21 cellular contexts compared by ENCODE assay signal in the genomic region with DNA sequence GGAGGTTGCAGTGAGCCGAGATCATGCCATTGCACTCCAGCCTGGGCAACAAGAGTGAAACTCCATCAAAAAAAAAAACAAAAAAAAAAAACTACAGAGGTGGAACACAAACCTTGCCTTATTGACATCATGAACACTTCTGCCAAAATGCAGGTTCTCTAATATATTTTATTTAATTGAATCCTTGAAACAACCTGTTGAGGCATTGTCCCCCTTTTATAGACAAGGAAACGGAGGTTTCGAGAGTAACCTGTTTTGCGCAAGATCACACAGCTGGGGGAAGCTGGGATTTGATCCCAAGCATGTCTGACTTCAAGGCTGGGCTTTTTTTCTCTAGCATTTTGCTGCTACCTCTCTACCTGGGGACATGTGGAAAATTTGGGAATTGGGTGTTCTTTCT. TPM values are rescaled to one million over a fixed set of nuclear protein-coding genes. Genes with fewer than 3 reads are reported as not detected.
DNase-seq lines count a peak whose midpoint lies in the region; ATAC-seq and TF ChIP-seq lines count a peak whose summit lies in the region.
"Had no signal": no experiment of that assay in that cellular context is flagged by ENCODE, and none has a peak within 500 bp of the region (broad histone marks: within the 10 kb centered on the region; RNA-seq: fewer than 3 reads in every experiment).

No MANE protein-coding gene starts in this region.

- H3K4me3 Mint-ChIP-seq in natural killer cell treated with Interleukin-12 subunit alpha and Interleukin-12 subunit beta and Interleukin-15 and Interleukin-18, amount 100 ng/mL, for 72 hours = peak overlapping the region; percentile 84
- no peak overlapping the region for H3K4me3 Mint-ChIP-seq in natural killer cell
- peak overlapping the region; percentile 96 for H3K4me3 Mint-ChIP-seq in activated naive CD8-positive, alpha-beta T cell
- H3K4me3 Mint-ChIP-seq in stimulated activated memory B cell treated with anti-CD40 and anti-IgM and Interleukin-4, amounts not matched to agents 10 μg/mL and 1 μg/mL and 100 μg/mL, for 72 hours = peak overlapping the region; percentile 97

- peaks cover 18% of the 10 kb centered on the region for H3K36me3 Mint-ChIP-seq in natural killer cell treated with Interleukin-12 subunit alpha and Interleukin-12 subunit beta and Interleukin-15 and Interleukin-18, amount 100 ng/mL, for 72 hours
- H3K36me3 Mint-ChIP-seq in natural killer cell = no peaks in the 10 kb centered on the region
- H3K36me3 Mint-ChIP-seq in activated naive CD8-positive, alpha-beta T cell = peaks cover 4% of the 10 kb centered on the region
- H3K36me3 Mint-ChIP-seq in stimulated activated memory B cell treated with anti-CD40 and anti-IgM and Interleukin-4, amounts not matched to agents 10 μg/mL and 1 μg/mL and 100 μg/mL, for 72 hours = peaks cover 36% of the 10 kb centered on the region

- H3K9me3 Mint-ChIP-seq in natural killer cell treated with Interleukin-12 subunit alpha and Interleukin-12 subunit beta and Interleukin-15 and Interleukin-18, amount 100 ng/mL, for 72 hours = peaks cover 6% of the 10 kb centered on the region
- H3K9me3 Mint-ChIP-seq in natural killer cell = no peaks in the 10 kb centered on the region
- H3K9me3 Mint-ChIP-seq in activated naive CD8-positive, alpha-beta T cell (ENCODE audit: low read depth) = no peaks in the 10 kb centered on the region
- no peaks in the 10 kb centered on the region for H3K9me3 Mint-ChIP-seq in stimulated activated memory B cell treated with anti-CD40 and anti-IgM and Interleukin-4, amounts not matched to agents 10 μg/mL and 1 μg/mL and 100 μg/mL, for 72 hours
- H3K9me3 Mint-ChIP-seq: activated B cell treated with CpG ODN at 0.5 μM for 24 hours; dendritic cell treated with granulocyte-macrophage colony-stimulating factor and Interleukin-4, amounts not matched to agents 40 ng/mL and 50 ng/mL, for 4 days; stimulated activated naive CD8-positive, alpha-beta T cell treated with anti-CD3 and anti-CD28 coated beads, Interleukin-15, Interleukin-2, amounts not matched to agents 100 ng/mL and 50 ng/mL, for 24 hours had no signal

- CTCF ChIA-PET in OCI-LY7 (lab: Charles Lee; ENCODE audit: unreplicated experiment) = no interaction called here

- H2AFZ ChIP-seq in OCI-LY7 (ENCODE audit: low read length) = no peak overlapping the region

- H3K4me3 ChIP-seq in OCI-LY7 (ENCODE audit: low read depth, low read length, poor library complexity, severe bottlenecking) = no peak overlapping the region
- H3K4me3 ChIP-seq: SJCRH30, skin epidermis, tibial nerve had no signal

- peak overlapping the region; percentile 95 to 98 for H3K27ac Mint-ChIP-seq in natural killer cell treated with Interleukin-12 subunit alpha and Interleukin-12 subunit beta and Interleukin-15 and Interleukin-18, amount 100 ng/mL, for 72 hours
- no peak overlapping the region for H3K27ac Mint-ChIP-seq in natural killer cell
- no peak overlapping the region for H3K27ac Mint-ChIP-seq in activated naive CD8-positive, alpha-beta T cell
- no peak overlapping the region for H3K27ac Mint-ChIP-seq in stimulated activated memory B cell treated with anti-CD40 and anti-IgM and Interleukin-4, amounts not matched to agents 10 μg/mL and 1 μg/mL and 100 μg/mL, for 72 hours
- H3K27ac Mint-ChIP-seq: dendritic cell treated with granulocyte-macrophage colony-stimulating factor and Interleukin-4, amounts not matched to agents 40 ng/mL and 50 ng/mL, for 4 days had no signal

- no peaks in the 10 kb centered on the region for H3K9me2 ChIP-seq in OCI-LY7 (ENCODE audit: insufficient read depth, low read length)

- H3K4me2 ChIP-seq in OCI-LY7 (ENCODE audit: low read length) = peak overlapping the region; percentile 97; the same call in 1 of the 2 replicates

- peaks cover 27% of the 10 kb centered on the region; the same call in 1 of the 2 replicates for H3K36me3 ChIP-seq in OCI-LY7 (ENCODE audit: insufficient read depth, low read length)
- H3K36me3 ChIP-seq: tibial nerve had no signal

- no TSS peak for BruUV-seq in OCI-LY7 (replicated peaks; lab: Mats Ljungman, UMichigan)

- no peak overlapping the region for H3K27ac ChIP-seq in OCI-LY7 (ENCODE audit: low read depth, low read length, poor library complexity, severe bottlenecking)
- H3K27ac ChIP-seq: SJCRH30, tibial nerve had no signal

- TF ChIP-seq CTCF in natural killer cell (IDR thresholded peaks at IDR 0.05) (no peak), OCI-LY7 (conservative IDR thresholded peaks at IDR 0.05; ENCODE audit: low read length) (no peak)

- peaks cover 73% of the 10 kb centered on the region for H3K79me2 ChIP-seq in OCI-LY7 (ENCODE audit: insufficient read depth, low read depth, low read length)

- H3K9me3 ChIP-seq in OCI-LY7 (ENCODE audit: low read length) = no peaks in the 10 kb centered on the region
- H3K9me3 ChIP-seq: SJCRH30, tibial nerve had no signal

- peaks cover 17% of the 10 kb centered on the region for H3K4me1 ChIP-seq in OCI-LY7 (ENCODE audit: insufficient read depth, low read length, poor library complexity, severe bottlenecking)

- peak; percentile 15 for DNase-seq in natural killer cell treated with Interleukin-12 subunit alpha and Interleukin-12 subunit beta and Interleukin-15 and Interleukin-18, amount 100 ng/mL, for 72 hours (ENCODE audit: low spot score)
- DNase-seq in natural killer cell (no peak), OCI-LY7 (ENCODE audit: low spot score) (no peak)
- DNase-seq: activated B cell treated with CpG ODN at 0.5 μM for 24 hours; activated gamma-delta T cell; Kasumi-1; kidney glomerular epithelial cell; NCI-H1092 treated with DMSO at 0.1 percent for 48 hours; NCI-H1930; NCI-H774; SJCRH30; stimulated activated CD4-positive, alpha-beta T cell treated with anti-CD3 and anti-CD28 coated beads, Interleukin-2, amount 100 ng/mL, for 48 hours had no signal

- no peak for ATAC-seq in natural killer cell treated with Interleukin-12 subunit alpha and Interleukin-12 subunit beta and Interleukin-15 and Interleukin-18, amount 100 ng/mL, for 72 hours
- ATAC-seq in natural killer cell (no peak), GM18907 (IDR thresholded peaks at IDR 0.05; ENCODE audit: unreplicated experiment) (no peak), GM18861 (IDR thresholded peaks at IDR 0.05; ENCODE audit: unreplicated experiment) (no peak), HG03039 (IDR thresholded peaks at IDR 0.05; ENCODE audit: unreplicated experiment) (no peak)
- no peak for ATAC-seq in stimulated activated memory B cell treated with anti-CD40 and anti-IgM and Interleukin-4, amounts not matched to agents 10 μg/mL and 1 μg/mL and 100 μg/mL, for 72 hours

- no peaks in the 10 kb centered on the region for H3K27me3 Mint-ChIP-seq in natural killer cell treated with Interleukin-12 subunit alpha and Interleukin-12 subunit beta and Interleukin-15 and Interleukin-18, amount 100 ng/mL, for 72 hours
- no peaks in the 10 kb centered on the region for H3K27me3 Mint-ChIP-seq in natural killer cell (ENCODE audit: low read depth in 2 of 2)
- H3K27me3 Mint-ChIP-seq in activated naive CD8-positive, alpha-beta T cell = no peaks in the 10 kb centered on the region
- no peaks in the 10 kb centered on the region for H3K27me3 Mint-ChIP-seq in stimulated activated memory B cell treated with anti-CD40 and anti-IgM and Interleukin-4, amounts not matched to agents 10 μg/mL and 1 μg/mL and 100 μg/mL, for 72 hours
- H3K27me3 Mint-ChIP-seq: activated B cell treated with CpG ODN at 0.5 μM for 24 hours; dendritic cell treated with granulocyte-macrophage colony-stimulating factor and Interleukin-4, amounts not matched to agents 40 ng/mL and 50 ng/mL, for 4 days; stimulated activated naive CD8-positive, alpha-beta T cell treated with anti-CD3 and anti-CD28 coated beads, Interleukin-15, Interleukin-2, amounts not matched to agents 100 ng/mL and 50 ng/mL, for 24 hours had no signal

- H3K4me1 Mint-ChIP-seq in natural killer cell treated with Interleukin-12 subunit alpha and Interleukin-12 subunit beta and Interleukin-15 and Interleukin-18, amount 100 ng/mL, for 72 hours (ENCODE audit: low read depth in 2 of 2) = peaks cover 49 to 52% of the 10 kb centered on the region in 2 donors
- peaks cover 44 to 47% of the 10 kb centered on the region in 2 donors for H3K4me1 Mint-ChIP-seq in natural killer cell
- peaks cover 56% of the 10 kb centered on the region for H3K4me1 Mint-ChIP-seq in activated naive CD8-positive, alpha-beta T cell (ENCODE audit: low read depth)
- peaks cover 54% of the 10 kb centered on the region for H3K4me1 Mint-ChIP-seq in stimulated activated memory B cell treated with anti-CD40 and anti-IgM and Interleukin-4, amounts not matched to agents 10 μg/mL and 1 μg/mL and 100 μg/mL, for 72 hours

- intact Hi-C loops in natural killer cell (cut with micrococcal nuclease) = loop anchor here (5.0 to 10.0 kb wide), 2 partner anchors 527 to 535 kb away; partner anchors contain the start of gene RNU1-2
- intact Hi-C loops in OCI-LY7 (cut with micrococcal nuclease; ENCODE audit: unreplicated experiment) = loop anchor here (5.0 kb wide), 2 partner anchors 133 to 163 kb away; partner anchors contain the start of gene CPLANE2

- POLR2A ChIA-PET in OCI-LY7 (lab: Charles Lee) = interaction anchor here (0.6 to 1.3 kb wide), 3 partner anchors 15 to 238 kb away, joined by 3 read pairs; no protein-coding TSS in a partner anchor

- peaks cover 29% of the 10 kb centered on the region for H4K20me1 ChIP-seq in OCI-LY7 (ENCODE audit: insufficient read depth, low read length)

RNA-seq across cellular contexts. Expression of gene SZRD1, which starts 2.8 kb away (rescaled TPM):
- 100 to 1,000 TPM; 232 to 279 TPM for total RNA-seq in natural killer cell treated with Interleukin-12 subunit alpha and Interleukin-12 subunit beta and Interleukin-15 and Interleukin-18, amount 100 ng/mL, for 72 hours
- total RNA-seq in natural killer cell (100 to 1,000 TPM; 170 to 187 (median 177) TPM), OCI-LY7 (2022) (96.0 and 98.9 TPM in 2 replicates)
- total RNA-seq in OCI-LY7 (2014; rRNA removed; shearing (Covaris generic)) = 50.3 and 57.2 TPM in 2 replicates

RNA-seq across cellular contexts. Expression of gene FBXO42, which starts 17.5 kb away (rescaled TPM):
- total RNA-seq in natural killer cell treated with Interleukin-12 subunit alpha and Interleukin-12 subunit beta and Interleukin-15 and Interleukin-18, amount 100 ng/mL, for 72 hours = 10 to 100 TPM; 27.9 to 34.9 TPM
- 10 to 100 TPM; 19.5 to 24.5 (median 24.1) TPM for total RNA-seq in natural killer cell
- total RNA-seq in OCI-LY7 (2014; rRNA removed; shearing (Covaris generic)) = 18.1 and 22.9 TPM in 2 replicates
- total RNA-seq in OCI-LY7 (2022) = 18.4 and 20.0 TPM in 2 replicates

Comparison
In these comparisons a context has a peak if more than half of its experiments do, and no peak if none do; other contexts are left out.
1. H3K27ac Mint-ChIP-seq: peak in natural killer cell treated with Interleukin-12 subunit alpha and Interleukin-12 subunit beta and Interleukin-15 and Interleukin-18, amount 100 ng/mL, for 72 hours (2 of 2); none in natural killer cell (0 of 2), activated naive CD8-positive, alpha-beta T cell (single experiment) and stimulated activated memory B cell treated with anti-CD40 and anti-IgM and Interleukin-4, amounts not matched to agents 10 μg/mL and 1 μg/mL and 100 μg/mL, for 72 hours (single experiment).